ENCODE assay signal across 1 cellular context in genomic region chr2:226836548-226836885, GRCh38.
TF ChIP-seq lines count a peak whose summit lies in the region.

No MANE protein-coding gene starts in this region.

TF ChIP-seq in GM23338, 12 proteins besides CTCF, POLR2A, EP300 and RAD21 (continued from another document):
- TF ChIP-seq, protein P1, sequence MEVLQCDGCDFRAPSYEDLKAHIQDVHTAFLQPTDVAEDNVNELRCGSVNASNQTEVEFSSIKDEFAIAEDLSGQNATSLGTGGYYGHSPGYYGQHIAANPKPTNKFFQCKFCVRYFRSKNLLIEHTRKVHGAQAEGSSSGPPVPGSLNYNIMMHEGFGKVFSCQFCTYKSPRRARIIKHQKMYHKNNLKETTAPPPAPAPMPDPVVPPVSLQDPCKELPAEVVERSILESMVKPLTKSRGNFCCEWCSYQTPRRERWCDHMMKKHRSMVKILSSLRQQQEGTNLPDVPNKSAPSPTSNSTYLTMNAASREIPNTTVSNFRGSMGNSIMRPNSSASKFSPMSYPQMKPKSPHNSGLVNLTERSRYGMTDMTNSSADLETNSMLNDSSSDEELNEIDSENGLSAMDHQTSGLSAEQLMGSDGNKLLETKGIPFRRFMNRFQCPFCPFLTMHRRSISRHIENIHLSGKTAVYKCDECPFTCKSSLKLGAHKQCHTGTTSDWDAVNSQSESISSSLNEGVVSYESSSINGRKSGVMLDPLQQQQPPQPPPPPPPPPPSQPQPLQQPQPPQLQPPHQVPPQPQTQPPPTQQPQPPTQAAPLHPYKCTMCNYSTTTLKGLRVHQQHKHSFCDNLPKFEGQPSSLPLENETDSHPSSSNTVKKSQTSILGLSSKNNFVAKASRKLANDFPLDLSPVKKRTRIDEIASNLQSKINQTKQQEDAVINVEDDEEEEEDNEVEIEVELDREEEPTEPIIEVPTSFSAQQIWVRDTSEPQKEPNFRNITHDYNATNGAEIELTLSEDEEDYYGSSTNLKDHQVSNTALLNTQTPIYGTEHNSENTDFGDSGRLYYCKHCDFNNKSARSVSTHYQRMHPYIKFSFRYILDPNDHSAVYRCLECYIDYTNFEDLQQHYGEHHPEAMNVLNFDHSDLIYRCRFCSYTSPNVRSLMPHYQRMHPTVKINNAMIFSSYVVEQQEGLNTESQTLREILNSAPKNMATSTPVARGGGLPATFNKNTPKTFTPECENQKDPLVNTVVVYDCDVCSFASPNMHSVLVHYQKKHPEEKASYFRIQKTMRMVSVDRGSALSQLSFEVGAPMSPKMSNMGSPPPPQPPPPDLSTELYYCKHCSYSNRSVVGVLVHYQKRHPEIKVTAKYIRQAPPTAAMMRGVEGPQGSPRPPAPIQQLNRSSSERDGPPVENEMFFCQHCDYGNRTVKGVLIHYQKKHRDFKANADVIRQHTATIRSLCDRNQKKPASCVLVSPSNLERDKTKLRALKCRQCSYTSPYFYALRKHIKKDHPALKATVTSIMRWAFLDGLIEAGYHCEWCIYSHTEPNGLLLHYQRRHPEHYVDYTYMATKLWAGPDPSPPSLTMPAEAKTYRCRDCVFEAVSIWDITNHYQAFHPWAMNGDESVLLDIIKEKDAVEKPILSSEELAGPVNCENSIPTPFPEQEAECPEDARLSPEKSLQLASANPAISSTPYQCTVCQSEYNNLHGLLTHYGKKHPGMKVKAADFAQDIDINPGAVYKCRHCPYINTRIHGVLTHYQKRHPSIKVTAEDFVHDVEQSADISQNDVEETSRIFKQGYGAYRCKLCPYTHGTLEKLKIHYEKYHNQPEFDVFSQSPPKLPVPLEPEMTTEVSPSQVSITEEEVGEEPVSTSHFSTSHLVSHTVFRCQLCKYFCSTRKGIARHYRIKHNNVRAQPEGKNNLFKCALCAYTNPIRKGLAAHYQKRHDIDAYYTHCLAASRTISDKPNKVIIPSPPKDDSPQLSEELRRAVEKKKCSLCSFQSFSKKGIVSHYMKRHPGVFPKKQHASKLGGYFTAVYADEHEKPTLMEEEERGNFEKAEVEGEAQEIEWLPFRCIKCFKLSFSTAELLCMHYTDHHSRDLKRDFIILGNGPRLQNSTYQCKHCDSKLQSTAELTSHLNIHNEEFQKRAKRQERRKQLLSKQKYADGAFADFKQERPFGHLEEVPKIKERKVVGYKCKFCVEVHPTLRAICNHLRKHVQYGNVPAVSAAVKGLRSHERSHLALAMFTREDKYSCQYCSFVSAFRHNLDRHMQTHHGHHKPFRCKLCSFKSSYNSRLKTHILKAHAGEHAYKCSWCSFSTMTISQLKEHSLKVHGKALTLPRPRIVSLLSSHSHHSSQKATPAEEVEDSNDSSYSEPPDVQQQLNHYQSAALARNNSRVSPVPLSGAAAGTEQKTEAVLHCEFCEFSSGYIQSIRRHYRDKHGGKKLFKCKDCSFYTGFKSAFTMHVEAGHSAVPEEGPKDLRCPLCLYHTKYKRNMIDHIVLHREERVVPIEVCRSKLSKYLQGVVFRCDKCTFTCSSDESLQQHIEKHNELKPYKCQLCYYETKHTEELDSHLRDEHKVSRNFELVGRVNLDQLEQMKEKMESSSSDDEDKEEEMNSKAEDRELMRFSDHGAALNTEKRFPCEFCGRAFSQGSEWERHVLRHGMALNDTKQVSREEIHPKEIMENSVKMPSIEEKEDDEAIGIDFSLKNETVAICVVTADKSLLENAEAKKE (CRISPR knock-in tag; IDR thresholded peaks at IDR 0.05) = no peak
- TF ChIP-seq REST (IDR thresholded peaks at IDR 0.05; ENCODE audit: unreplicated experiment) (no peak), POLR2AphosphoS5 (IDR thresholded peaks at IDR 0.05; ENCODE audit: low read depth) (no peak)
